Comparison of ENCODE assay signal across 1 cellular context in the genomic region with DNA sequence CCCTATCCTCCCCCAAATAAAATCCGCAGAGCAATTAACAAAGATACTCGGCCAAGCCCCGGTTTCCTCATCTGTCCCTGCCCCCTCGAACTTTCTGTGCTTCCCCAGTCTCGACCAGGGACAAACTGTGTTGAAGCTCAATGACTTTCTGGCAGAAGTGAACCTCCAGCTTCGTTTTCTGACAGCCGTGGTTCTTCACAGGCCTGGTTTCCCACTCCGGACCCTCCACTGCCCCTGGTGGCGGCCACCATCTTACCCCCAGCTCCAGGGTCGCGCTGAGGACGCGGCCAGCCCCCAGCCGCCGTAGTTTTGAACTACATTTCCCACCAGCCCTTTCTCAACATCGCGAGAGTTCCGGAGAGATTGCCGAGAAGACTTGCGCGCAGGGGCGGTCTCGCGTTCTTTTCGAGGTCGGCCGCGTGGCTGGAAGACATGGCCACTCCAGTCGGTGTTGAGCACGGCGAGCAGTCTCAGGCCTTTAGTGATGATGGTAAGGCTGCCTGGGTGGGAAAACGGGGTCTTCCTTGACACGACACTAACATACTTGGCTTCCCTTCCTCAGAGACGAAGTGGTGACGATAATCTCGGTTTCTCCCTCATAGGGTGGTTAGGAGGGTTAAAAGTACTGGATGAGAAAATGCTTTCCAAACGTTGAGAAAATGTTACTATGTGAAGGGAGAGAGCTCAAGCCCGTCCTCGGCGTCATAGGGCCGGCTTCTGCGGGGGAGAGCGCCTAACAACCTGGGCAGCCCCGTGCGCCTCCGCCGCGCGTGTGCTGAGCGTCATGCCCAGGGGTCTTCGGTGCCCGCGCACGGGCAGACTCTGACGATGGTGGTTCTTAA.
TF ChIP-seq lines count a peak whose summit lies in the region.

No MANE protein-coding gene starts in this region.

TF ChIP-seq in HepG2, 621 proteins besides CTCF, POLR2A, EP300 and RAD21 (continued from another document and continues in another):
- TF ChIP-seq, protein P1, sequence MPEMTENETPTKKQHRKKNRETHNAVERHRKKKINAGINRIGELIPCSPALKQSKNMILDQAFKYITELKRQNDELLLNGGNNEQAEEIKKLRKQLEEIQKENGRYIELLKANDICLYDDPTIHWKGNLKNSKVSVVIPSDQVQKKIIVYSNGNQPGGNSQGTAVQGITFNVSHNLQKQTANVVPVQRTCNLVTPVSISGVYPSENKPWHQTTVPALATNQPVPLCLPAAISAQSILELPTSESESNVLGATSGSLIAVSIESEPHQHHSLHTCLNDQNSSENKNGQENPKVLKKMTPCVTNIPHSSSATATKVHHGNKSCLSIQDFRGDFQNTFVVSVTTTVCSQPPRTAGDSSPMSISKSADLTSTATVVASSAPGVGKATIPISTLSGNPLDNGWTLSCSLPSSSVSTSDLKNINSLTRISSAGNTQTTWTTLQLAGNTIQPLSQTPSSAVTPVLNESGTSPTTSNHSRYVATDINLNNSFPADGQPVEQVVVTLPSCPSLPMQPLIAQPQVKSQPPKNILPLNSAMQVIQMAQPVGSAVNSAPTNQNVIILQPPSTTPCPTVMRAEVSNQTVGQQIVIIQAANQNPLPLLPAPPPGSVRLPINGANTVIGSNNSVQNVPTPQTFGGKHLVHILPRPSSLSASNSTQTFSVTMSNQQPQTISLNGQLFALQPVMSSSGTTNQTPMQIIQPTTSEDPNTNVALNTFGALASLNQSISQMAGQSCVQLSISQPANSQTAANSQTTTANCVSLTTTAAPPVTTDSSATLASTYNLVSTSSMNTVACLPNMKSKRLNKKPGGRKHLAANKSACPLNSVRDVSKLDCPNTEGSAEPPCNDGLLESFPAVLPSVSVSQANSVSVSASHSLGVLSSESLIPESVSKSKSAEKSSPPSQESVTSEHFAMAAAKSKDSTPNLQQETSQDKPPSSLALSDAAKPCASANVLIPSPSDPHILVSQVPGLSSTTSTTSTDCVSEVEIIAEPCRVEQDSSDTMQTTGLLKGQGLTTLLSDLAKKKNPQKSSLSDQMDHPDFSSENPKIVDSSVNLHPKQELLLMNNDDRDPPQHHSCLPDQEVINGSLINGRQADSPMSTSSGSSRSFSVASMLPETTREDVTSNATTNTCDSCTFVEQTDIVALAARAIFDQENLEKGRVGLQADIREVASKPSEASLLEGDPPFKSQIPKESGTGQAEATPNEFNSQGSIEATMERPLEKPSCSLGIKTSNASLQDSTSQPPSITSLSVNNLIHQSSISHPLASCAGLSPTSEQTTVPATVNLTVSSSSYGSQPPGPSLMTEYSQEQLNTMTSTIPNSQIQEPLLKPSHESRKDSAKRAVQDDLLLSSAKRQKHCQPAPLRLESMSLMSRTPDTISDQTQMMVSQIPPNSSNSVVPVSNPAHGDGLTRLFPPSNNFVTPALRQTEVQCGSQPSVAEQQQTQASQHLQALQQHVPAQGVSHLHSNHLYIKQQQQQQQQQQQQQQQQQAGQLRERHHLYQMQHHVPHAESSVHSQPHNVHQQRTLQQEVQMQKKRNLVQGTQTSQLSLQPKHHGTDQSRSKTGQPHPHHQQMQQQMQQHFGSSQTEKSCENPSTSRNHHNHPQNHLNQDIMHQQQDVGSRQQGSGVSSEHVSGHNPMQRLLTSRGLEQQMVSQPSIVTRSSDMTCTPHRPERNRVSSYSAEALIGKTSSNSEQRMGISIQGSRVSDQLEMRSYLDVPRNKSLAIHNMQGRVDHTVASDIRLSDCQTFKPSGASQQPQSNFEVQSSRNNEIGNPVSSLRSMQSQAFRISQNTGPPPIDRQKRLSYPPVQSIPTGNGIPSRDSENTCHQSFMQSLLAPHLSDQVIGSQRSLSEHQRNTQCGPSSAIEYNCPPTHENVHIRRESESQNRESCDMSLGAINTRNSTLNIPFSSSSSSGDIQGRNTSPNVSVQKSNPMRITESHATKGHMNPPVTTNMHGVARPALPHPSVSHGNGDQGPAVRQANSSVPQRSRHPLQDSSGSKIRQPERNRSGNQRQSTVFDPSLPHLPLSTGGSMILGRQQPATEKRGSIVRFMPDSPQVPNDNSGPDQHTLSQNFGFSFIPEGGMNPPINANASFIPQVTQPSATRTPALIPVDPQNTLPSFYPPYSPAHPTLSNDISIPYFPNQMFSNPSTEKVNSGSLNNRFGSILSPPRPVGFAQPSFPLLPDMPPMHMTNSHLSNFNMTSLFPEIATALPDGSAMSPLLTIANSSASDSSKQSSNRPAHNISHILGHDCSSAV (CRISPR knock-in tag; IDR thresholded peaks at IDR 0.05; ENCODE audit: borderline replicate concordance): peak; percentile 67; the same call in 1 of the 2 replicates
- TF ChIP-seq, protein P2, sequence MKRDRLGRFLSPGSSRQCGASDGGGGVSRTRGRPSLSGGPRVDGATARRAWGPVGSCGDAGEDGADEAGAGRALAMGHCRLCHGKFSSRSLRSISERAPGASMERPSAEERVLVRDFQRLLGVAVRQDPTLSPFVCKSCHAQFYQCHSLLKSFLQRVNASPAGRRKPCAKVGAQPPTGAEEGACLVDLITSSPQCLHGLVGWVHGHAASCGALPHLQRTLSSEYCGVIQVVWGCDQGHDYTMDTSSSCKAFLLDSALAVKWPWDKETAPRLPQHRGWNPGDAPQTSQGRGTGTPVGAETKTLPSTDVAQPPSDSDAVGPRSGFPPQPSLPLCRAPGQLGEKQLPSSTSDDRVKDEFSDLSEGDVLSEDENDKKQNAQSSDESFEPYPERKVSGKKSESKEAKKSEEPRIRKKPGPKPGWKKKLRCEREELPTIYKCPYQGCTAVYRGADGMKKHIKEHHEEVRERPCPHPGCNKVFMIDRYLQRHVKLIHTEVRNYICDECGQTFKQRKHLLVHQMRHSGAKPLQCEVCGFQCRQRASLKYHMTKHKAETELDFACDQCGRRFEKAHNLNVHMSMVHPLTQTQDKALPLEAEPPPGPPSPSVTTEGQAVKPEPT (CRISPR knock-in tag; IDR thresholded peaks at IDR 0.05; ENCODE audit: low read depth): peak; percentile 87; the same call in 1 of the 2 replicates
- TF ChIP-seq KDM4B (CRISPR knock-in tag; IDR thresholded peaks at IDR 0.05) (no peak), KDM6A (CRISPR knock-in tag; IDR thresholded peaks at IDR 0.05; ENCODE audit: low read depth) (no peak), MIXL1 (CRISPR knock-in tag; IDR thresholded peaks at IDR 0.05) (peak; percentile 68; the same call in 1 of the 2 replicates), SOX13 (IDR thresholded peaks at IDR 0.05) (no peak), SOX13 (CRISPR knock-in tag; conservative IDR thresholded peaks at IDR 0.05 in 1 of 2, IDR thresholded peaks at IDR 0.05 in 1 of 2) (peak in 1 of 2 experiments; percentile 44; a peak in 1 of 4 replicates), RELA (CRISPR knock-in tag; IDR thresholded peaks at IDR 0.05) (no peak; the same call in 1 of the 2 replicates), RARA (CRISPR knock-in tag; IDR thresholded peaks at IDR 0.05) (peak; percentile 88), NPAS2 (CRISPR knock-in tag; IDR thresholded peaks at IDR 0.05; ENCODE audit: borderline replicate concordance) (no peak), ELF3 (CRISPR knock-in tag; IDR thresholded peaks at IDR 0.05) (peak; percentile 67), ZNF75D (CRISPR knock-in tag; IDR thresholded peaks at IDR 0.05; ENCODE audit: borderline replicate concordance) (no peak; the same call in 1 of the 2 replicates), ZNF205 (CRISPR knock-in tag; IDR thresholded peaks at IDR 0.05) (peak; percentile 72; the same call in 1 of the 2 replicates), ZNF350 (CRISPR knock-in tag; IDR thresholded peaks at IDR 0.05; ENCODE audit: borderline replicate concordance, low read depth) (peak; percentile 99), NCOA1 (CRISPR knock-in tag; IDR thresholded peaks at IDR 0.05) (no peak; the same call in 1 of the 2 replicates), JUN (CRISPR knock-in tag; IDR thresholded peaks at IDR 0.05) (peak; percentile 65), ZNF17 (CRISPR knock-in tag; IDR thresholded peaks at IDR 0.05) (no peak), ADNP (CRISPR knock-in tag; IDR thresholded peaks at IDR 0.05) (no peak), ZNF143 (CRISPR knock-in tag; IDR thresholded peaks at IDR 0.05) (peak; percentile 99), ZNF883 (CRISPR knock-in tag; IDR thresholded peaks at IDR 0.05; ENCODE audit: not compliant biosample characterization) (peak; percentile 95), PAWR (CRISPR knock-in tag; IDR thresholded peaks at IDR 0.05; ENCODE audit: borderline replicate concordance) (no peak), ISX (CRISPR knock-in tag; conservative IDR thresholded peaks at IDR 0.05) (no peak), PLRG1 (conservative IDR thresholded peaks at IDR 0.05) (no peak), ATF7 (IDR thresholded peaks at IDR 0.05) (no peak), ATF7 (CRISPR knock-in tag; IDR thresholded peaks at IDR 0.05) (peak; percentile 65; the same call in 1 of the 2 replicates), POLR2G (IDR thresholded peaks at IDR 0.05; ENCODE audit: low read depth, low read length) (peak; percentile 99), PRMT3 (CRISPR knock-in tag; IDR thresholded peaks at IDR 0.05; ENCODE audit: borderline replicate concordance, low read depth) (no peak)
- TF ChIP-seq, protein P3, sequence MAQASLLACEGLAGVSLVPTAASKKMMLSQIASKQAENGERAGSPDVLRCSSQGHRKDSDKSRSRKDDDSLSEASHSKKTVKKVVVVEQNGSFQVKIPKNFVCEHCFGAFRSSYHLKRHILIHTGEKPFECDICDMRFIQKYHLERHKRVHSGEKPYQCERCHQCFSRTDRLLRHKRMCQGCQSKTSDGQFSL (CRISPR knock-in tag; IDR thresholded peaks at IDR 0.05): peak; percentile 48; the same call in 1 of the 2 replicates
- TF ChIP-seq, protein P4, sequence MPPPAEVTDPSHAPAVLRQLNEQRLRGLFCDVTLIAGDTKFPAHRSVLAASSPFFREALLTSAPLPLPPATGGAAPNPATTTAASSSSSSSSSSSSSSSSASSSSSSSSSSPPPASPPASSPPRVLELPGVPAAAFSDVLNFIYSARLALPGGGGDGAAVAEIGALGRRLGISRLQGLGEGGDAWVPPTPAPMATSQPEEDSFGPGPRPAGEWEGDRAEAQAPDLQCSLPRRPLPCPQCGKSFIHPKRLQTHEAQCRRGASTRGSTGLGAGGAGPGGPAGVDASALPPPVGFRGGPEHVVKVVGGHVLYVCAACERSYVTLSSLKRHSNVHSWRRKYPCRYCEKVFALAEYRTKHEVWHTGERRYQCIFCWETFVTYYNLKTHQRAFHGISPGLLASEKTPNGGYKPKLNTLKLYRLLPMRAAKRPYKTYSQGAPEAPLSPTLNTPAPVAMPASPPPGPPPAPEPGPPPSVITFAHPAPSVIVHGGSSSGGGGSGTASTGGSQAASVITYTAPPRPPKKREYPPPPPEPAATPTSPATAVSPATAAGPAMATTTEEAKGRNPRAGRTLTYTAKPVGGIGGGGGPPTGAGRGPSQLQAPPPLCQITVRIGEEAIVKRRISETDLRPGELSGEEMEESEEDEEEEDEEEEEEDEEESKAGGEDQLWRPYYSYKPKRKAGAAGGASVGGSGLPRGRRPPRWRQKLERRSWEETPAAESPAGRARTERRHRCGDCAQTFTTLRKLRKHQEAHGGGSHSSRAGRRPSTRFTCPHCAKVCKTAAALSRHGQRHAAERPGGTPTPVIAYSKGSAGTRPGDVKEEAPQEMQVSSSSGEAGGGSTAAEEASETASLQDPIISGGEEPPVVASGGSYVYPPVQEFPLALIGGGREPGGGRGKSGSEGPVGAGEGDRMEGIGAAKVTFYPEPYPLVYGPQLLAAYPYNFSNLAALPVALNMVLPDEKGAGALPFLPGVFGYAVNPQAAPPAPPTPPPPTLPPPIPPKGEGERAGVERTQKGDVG (CRISPR knock-in tag; IDR thresholded peaks at IDR 0.05; ENCODE audit: borderline replicate concordance): peak; percentile 93
- TF ChIP-seq, protein P5, sequence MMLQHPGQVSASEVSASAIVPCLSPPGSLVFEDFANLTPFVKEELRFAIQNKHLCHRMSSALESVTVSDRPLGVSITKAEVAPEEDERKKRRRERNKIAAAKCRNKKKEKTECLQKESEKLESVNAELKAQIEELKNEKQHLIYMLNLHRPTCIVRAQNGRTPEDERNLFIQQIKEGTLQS (CRISPR knock-in tag; IDR thresholded peaks at IDR 0.05): peak; percentile 33; the same call in 1 of the 2 replicates
- TF ChIP-seq, protein P6, sequence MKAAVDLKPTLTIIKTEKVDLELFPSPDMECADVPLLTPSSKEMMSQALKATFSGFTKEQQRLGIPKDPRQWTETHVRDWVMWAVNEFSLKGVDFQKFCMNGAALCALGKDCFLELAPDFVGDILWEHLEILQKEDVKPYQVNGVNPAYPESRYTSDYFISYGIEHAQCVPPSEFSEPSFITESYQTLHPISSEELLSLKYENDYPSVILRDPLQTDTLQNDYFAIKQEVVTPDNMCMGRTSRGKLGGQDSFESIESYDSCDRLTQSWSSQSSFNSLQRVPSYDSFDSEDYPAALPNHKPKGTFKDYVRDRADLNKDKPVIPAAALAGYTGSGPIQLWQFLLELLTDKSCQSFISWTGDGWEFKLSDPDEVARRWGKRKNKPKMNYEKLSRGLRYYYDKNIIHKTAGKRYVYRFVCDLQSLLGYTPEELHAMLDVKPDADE (CRISPR knock-in tag; IDR thresholded peaks at IDR 0.05): no peak
- TF ChIP-seq, protein P7, sequence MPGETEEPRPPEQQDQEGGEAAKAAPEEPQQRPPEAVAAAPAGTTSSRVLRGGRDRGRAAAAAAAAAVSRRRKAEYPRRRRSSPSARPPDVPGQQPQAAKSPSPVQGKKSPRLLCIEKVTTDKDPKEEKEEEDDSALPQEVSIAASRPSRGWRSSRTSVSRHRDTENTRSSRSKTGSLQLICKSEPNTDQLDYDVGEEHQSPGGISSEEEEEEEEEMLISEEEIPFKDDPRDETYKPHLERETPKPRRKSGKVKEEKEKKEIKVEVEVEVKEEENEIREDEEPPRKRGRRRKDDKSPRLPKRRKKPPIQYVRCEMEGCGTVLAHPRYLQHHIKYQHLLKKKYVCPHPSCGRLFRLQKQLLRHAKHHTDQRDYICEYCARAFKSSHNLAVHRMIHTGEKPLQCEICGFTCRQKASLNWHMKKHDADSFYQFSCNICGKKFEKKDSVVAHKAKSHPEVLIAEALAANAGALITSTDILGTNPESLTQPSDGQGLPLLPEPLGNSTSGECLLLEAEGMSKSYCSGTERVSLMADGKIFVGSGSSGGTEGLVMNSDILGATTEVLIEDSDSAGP (CRISPR knock-in tag; IDR thresholded peaks at IDR 0.05; ENCODE audit: borderline replicate concordance): peak; percentile 90
- TF ChIP-seq, protein P8, sequence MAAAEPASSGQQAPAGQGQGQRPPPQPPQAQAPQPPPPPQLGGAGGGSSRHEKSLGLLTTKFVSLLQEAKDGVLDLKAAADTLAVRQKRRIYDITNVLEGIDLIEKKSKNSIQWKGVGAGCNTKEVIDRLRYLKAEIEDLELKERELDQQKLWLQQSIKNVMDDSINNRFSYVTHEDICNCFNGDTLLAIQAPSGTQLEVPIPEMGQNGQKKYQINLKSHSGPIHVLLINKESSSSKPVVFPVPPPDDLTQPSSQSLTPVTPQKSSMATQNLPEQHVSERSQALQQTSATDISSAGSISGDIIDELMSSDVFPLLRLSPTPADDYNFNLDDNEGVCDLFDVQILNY (CRISPR knock-in tag; conservative IDR thresholded peaks at IDR 0.05): no peak
- TF ChIP-seq, protein P9, sequence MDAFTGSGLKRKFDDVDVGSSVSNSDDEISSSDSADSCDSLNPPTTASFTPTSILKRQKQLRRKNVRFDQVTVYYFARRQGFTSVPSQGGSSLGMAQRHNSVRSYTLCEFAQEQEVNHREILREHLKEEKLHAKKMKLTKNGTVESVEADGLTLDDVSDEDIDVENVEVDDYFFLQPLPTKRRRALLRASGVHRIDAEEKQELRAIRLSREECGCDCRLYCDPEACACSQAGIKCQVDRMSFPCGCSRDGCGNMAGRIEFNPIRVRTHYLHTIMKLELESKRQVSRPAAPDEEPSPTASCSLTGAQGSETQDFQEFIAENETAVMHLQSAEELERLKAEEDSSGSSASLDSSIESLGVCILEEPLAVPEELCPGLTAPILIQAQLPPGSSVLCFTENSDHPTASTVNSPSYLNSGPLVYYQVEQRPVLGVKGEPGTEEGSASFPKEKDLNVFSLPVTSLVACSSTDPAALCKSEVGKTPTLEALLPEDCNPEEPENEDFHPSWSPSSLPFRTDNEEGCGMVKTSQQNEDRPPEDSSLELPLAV (CRISPR knock-in tag; conservative IDR thresholded peaks at IDR 0.05; ENCODE audit: low read depth): no peak
